Comparison of ENCODE assay signal across 12 cellular contexts in the genomic region with DNA sequence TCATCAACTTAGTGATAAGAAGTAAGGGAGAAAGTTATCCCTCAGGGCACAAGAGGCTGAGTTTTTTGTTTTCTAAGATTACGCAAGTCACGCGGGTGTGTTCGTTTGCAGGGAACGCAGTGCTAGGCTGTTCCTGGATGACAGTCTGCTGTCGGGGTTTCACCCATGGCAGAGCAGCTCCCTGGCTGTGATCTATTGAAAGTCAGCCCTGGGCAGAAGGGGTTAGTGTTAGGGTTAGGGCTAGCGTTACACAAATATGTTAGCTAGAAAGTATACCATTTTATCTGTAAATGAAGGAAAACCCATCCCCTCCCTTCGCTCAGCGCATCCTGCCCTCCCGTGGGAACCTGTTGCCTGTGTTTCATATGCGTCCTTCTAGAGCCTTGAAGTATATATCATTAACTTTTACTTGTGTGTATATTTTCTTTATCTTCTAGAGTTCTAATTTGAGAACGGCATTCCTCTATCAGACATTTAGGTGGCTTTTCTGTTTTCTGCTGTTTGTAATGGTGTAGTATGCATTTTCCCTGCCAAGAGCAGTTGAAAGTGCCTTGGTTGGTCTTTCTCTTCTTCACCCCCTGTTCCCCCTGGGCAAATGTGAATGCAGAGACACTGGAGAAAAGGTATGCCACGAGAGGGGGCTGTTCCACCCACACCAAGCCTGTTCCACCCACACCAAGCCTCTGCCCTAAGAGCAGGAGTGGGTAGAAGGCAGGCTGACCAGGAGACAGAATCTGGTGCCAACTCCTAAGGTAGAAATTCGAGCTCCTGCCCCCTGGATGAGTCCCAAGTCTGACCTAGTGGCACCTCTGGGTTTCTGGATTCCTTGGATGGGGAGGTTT. TPM values are rescaled to one million over a fixed set of nuclear protein-coding genes. Genes with fewer than 3 reads are reported as not detected.
DNase-seq lines count a peak whose midpoint lies in the region; ATAC-seq, FAIRE-seq and TF ChIP-seq lines count a peak whose summit lies in the region.
"Had no signal": no experiment of that assay in that cellular context is flagged by ENCODE, and none has a peak within 500 bp of the region (broad histone marks: within the 10 kb centered on the region; RNA-seq: fewer than 3 reads in every experiment).

No MANE protein-coding gene starts in this region.

- no peak overlapping the region for H3K27ac Mint-ChIP-seq in type B pancreatic cell

- no peak for TF ChIP-seq EP300 in upper lobe of left lung (IDR thresholded peaks at IDR 0.05)

- no peaks in the 10 kb centered on the region for H3K27me3 ChIP-seq in upper lobe of left lung
- H3K27me3 ChIP-seq: BLaER1 had no signal

- H3K4me3 ChIP-seq in epithelial cell of proximal tubule (ENCODE audit: low read depth, low read length) (no peak overlapping the region), upper lobe of left lung (no peak overlapping the region)
- H3K4me3 ChIP-seq: BLaER1, SK-N-MC had no signal

- peak overlapping the region; percentile 20 to 76 (median 61) for H3K27ac ChIP-seq in upper lobe of left lung
- H3K27ac ChIP-seq: BLaER1, KMS-11, SK-N-MC had no signal

- H3K9me3 ChIP-seq in upper lobe of left lung = no peaks in the 10 kb centered on the region
- H3K9me3 ChIP-seq: BLaER1 had no signal

- H3K36me3 ChIP-seq in upper lobe of left lung = no peaks in the 10 kb centered on the region
- H3K36me3 ChIP-seq: BLaER1 had no signal

- FAIRE-seq in frontal cortex (lab: Jason Lieb, UNC) = no peak

- TF ChIP-seq POLR2A in upper lobe of left lung (IDR thresholded peaks at IDR 0.05) = peak in 1 of 4 donors; percentile 33

- peak; percentile 35 for TF ChIP-seq CTCF in epithelial cell of proximal tubule (conservative IDR thresholded peaks at IDR 0.05; ENCODE audit: low read depth, low read length)
- no peak for TF ChIP-seq CTCF in upper lobe of left lung (IDR thresholded peaks at IDR 0.05)
- TF ChIP-seq CTCF in type B pancreatic cell (conservative IDR thresholded peaks at IDR 0.05) = no peak

- H3K4me1 ChIP-seq in upper lobe of left lung = peaks cover 0 to 38% (median 20%) of the 10 kb centered on the region in 4 donors

- H3K4me3 Mint-ChIP-seq in type B pancreatic cell = no peak overlapping the region

- peak in 1 of 2 donors; percentile 43 for ATAC-seq in upper lobe of left lung (ENCODE audit: low FRiP score in 2 of 2)

- H3K27me3 Mint-ChIP-seq in type B pancreatic cell = no peaks in the 10 kb centered on the region

- WGBS in upper lobe of left lung, 2 donors = 55 to 71% methylated on average over 14 of the region's 14 CpGs

- DNase-seq in SIG-M5 treated with dmso at 0.1 percent for 504 hours (lab: John Stamatoyannopoulos, UW; ENCODE audit: unreplicated experiment) (peak; percentile 28), SIG-M5 (lab: John Stamatoyannopoulos, UW) (no peak), OCI-M1 (lab: John Stamatoyannopoulos, UW) (peak; percentile 17), epithelial cell of proximal tubule (ENCODE audit: low read depth) (no peak), upper lobe of left lung (peak in 1 of 2 donors; percentile 72), type B pancreatic cell (ENCODE audit: extremely low spot score, unreplicated experiment) (no peak), COLO829 (ENCODE audit: low spot score) (no peak), frontal cortex (ENCODE audit: low spot score in 2 of 2) (no peak)
- DNase-seq: stimulated activated CD4-positive, alpha-beta T cell treated with anti-CD3 and anti-CD28 coated beads, Interleukin-4, amount 100 ng/mL, for 4 hours had no signal

- H3K4me1 Mint-ChIP-seq in type B pancreatic cell (ENCODE audit: unreplicated experiment) = no peaks in the 10 kb centered on the region

- peaks cover 17% of the 10 kb centered on the region for H3K36me3 Mint-ChIP-seq in type B pancreatic cell

- no peaks in the 10 kb centered on the region for H3K9me3 Mint-ChIP-seq in type B pancreatic cell

RNA-seq across cellular contexts. Expression of a gene that starts 47.0 kb away (rescaled TPM):
- total RNA-seq in epithelial cell of proximal tubule = 12.6 and 21.3 TPM in 2 replicates
- 100 to 1,000 TPM in 1 of 6 donors, 10 to 100 TPM in 5; 26.7 to 145 (median 61.0) TPM for total RNA-seq in upper lobe of left lung
- 22.0 and 35.2 TPM in 2 replicates for total RNA-seq in type B pancreatic cell (ENCODE audit: low replicate concordance)
- 15.1 TPM for total RNA-seq in frontal cortex

Comparison
In these comparisons a context has a peak if more than half of its experiments do, and no peak if none do; other contexts are left out.
1. DNase-seq: peak in SIG-M5 treated with dmso at 0.1 percent for 504 hours (single experiment) and OCI-M1 (single experiment); none in SIG-M5 (single experiment), epithelial cell of proximal tubule (single experiment), type B pancreatic cell (single experiment), COLO829 (single experiment) and frontal cortex (0 of 2).